15 cellular contexts compared by ENCODE assay signal in genomic region chr7:7798510-7798909, GRCh38.
DNase-seq lines count a peak whose midpoint lies in the region; ATAC-seq and TF ChIP-seq lines count a peak whose summit lies in the region.
"Had no signal": no experiment of that assay in that cellular context is flagged by ENCODE, and none has a peak within 500 bp of the region (broad histone marks: within the 10 kb centered on the region; RNA-seq: fewer than 3 reads in every experiment).

No MANE protein-coding gene starts in this region.

- no peaks in the 10 kb centered on the region for H4K20me1 ChIP-seq in PC-9 (ENCODE audit: insufficient read depth)

- H3K79me2 ChIP-seq in PC-9 (ENCODE audit: low read depth), result no peaks in the 10 kb centered on the region

- POLR2A ChIA-PET in PC-9 (lab: Charles Lee; ENCODE audit: unreplicated experiment), result no interaction called here

- peaks cover 18 to 34% (median 25%) of the 10 kb centered on the region in 3 donors for H3K36me3 Mint-ChIP-seq in immature natural killer cell
- H3K36me3 Mint-ChIP-seq: stimulated activated effector memory CD8-positive, alpha-beta T cell treated with anti-CD3 and anti-CD28 coated beads, Interleukin-12 subunit alpha, Interleukin-12 subunit beta, amount 100 ng/mL, for 72 hours had no signal

- no peak overlapping the region for H2AFZ ChIP-seq in PC-9

- no peaks in the 10 kb centered on the region for H3K9me2 ChIP-seq in PC-9 (ENCODE audit: insufficient read depth)

- 0 out of 2 replicates have a peak, but pooled peaks cover 6% of the 10 kb centered on the region for H3K36me3 ChIP-seq in PC-9 (ENCODE audit: low read depth)
- H3K36me3 ChIP-seq: adrenal gland had no signal

- peaks cover 4 to 9% of the 10 kb centered on the region in 2 donors for H3K4me1 Mint-ChIP-seq in immature natural killer cell

- intact Hi-C loops in PC-9 (cut with micrococcal nuclease; ENCODE audit: unreplicated experiment), result loop anchor here (5.0 kb wide), 1 partner anchor 54 kb away; no protein-coding TSS in a partner anchor
- intact Hi-C loops in lower leg skin (cut with DNase I; ENCODE audit: low total_unique reads), result no loop called here

- no peak for TF ChIP-seq POLR2A in lower leg skin (IDR thresholded peaks at IDR 0.05)

- peaks cover 0 to 2% (median 0%) of the 10 kb centered on the region in 6 donors for H3K9me3 Mint-ChIP-seq in immature natural killer cell

- CTCF ChIA-PET in PC-9 (lab: Charles Lee), result no interaction called here

- H3K4me3 ChIP-seq in PC-9 (no peak overlapping the region), lower leg skin (ENCODE audit: low read depth, poor library complexity, severe bottlenecking) (no peak overlapping the region)
- H3K4me3 ChIP-seq: adrenal gland, psoas muscle had no signal

- TF ChIP-seq CTCF in C4-2B (conservative IDR thresholded peaks at IDR 0.05), result no peak
- no peak for TF ChIP-seq CTCF in PC-9 (conservative IDR thresholded peaks at IDR 0.05)
- TF ChIP-seq CTCF in lower leg skin (IDR thresholded peaks at IDR 0.05), result no peak

- 41 to 74% methylated on average over 1 of the region's 1 CpG for WGBS in lower leg skin, 2 donors

- no TSS peak for BruUV-seq in PC-9 (replicated peaks; lab: Mats Ljungman, UMichigan)

- peak; percentile 66 for ATAC-seq in GM19043 (IDR thresholded peaks at IDR 0.05; ENCODE audit: low read depth, unreplicated experiment)
- peak; percentile 75 for ATAC-seq in HG02885 (IDR thresholded peaks at IDR 0.05; ENCODE audit: poor library complexity, unreplicated experiment)
- ATAC-seq: psoas muscle; stimulated activated effector memory CD8-positive, alpha-beta T cell treated with anti-CD3 and anti-CD28 coated beads, Interleukin-12 subunit alpha, Interleukin-12 subunit beta, amount 100 ng/mL, for 72 hours had no signal

- DNase-seq in PC-9, result no peak
- no peak for DNase-seq in immature natural killer cell
- DNase-seq in lower leg skin (ENCODE audit: low spot score in 2 of 2), result no peak
- no peak for DNase-seq in NCI-H345 treated with DMSO at 0.1 percent for 48 hours (lab: John Stamatoyannopoulos, UW; ENCODE audit: unreplicated experiment)
- no peak for DNase-seq in activated naive CD4-positive, alpha-beta T cell (lab: John Stamatoyannopoulos, UW)
- DNase-seq: CD4-positive, CD25-positive, alpha-beta regulatory T cell; cortex of kidney; psoas muscle; Right ventricle myocardium superior; stimulated activated CD4-positive, alpha-beta T cell treated with anti-CD3 and anti-CD28 coated beads, Interleukin-2, amount 100 ng/mL, for 24 hours had no signal

- no peaks in the 10 kb centered on the region for H3K27me3 ChIP-seq in PC-9 (ENCODE audit: insufficient read depth, low read depth)
- H3K27me3 ChIP-seq: adrenal gland had no signal

- no peak overlapping the region for H3K27ac Mint-ChIP-seq in immature natural killer cell
- H3K27ac Mint-ChIP-seq: CD4-positive, CD25-positive, alpha-beta regulatory T cell; stimulated activated effector memory CD8-positive, alpha-beta T cell treated with anti-CD3 and anti-CD28 coated beads, Interleukin-12 subunit alpha, Interleukin-12 subunit beta, amount 100 ng/mL, for 72 hours had no signal

- H3K4me3 Mint-ChIP-seq in immature natural killer cell, result no peak overlapping the region
- H3K4me3 Mint-ChIP-seq: CD4-positive, CD25-positive, alpha-beta regulatory T cell; stimulated activated effector memory CD8-positive, alpha-beta T cell treated with anti-CD3 and anti-CD28 coated beads, Interleukin-12 subunit alpha, Interleukin-12 subunit beta, amount 100 ng/mL, for 72 hours had no signal

- H3F3A ChIP-seq in PC-9 (ENCODE audit: insufficient read depth, low read depth), result peaks cover 41% of the 10 kb centered on the region

- H3K9me3 ChIP-seq in PC-9 (ENCODE audit: insufficient read depth, low read depth), result peaks cover 24% of the 10 kb centered on the region
- H3K9me3 ChIP-seq: adrenal gland, psoas muscle had no signal

- peak overlapping the region; percentile 50; the same call in 1 of the 2 replicates for H3K27ac ChIP-seq in C4-2B
- H3K27ac ChIP-seq in PC-9, result peak overlapping the region; percentile 37; the same call in 1 of the 2 replicates
- H3K27ac ChIP-seq: adrenal gland, psoas muscle had no signal

- no peak overlapping the region for H3K4me2 ChIP-seq in PC-9

- peaks cover 44% of the 10 kb centered on the region for H3K4me1 ChIP-seq in PC-9 (replicated peaks; ENCODE audit: insufficient read depth)
- H3K4me1 ChIP-seq: adrenal gland, psoas muscle had no signal

- H3K27me3 Mint-ChIP-seq in immature natural killer cell (ENCODE audit: low read depth in 3 of 3), result peaks cover 0 to 2% (median 0%) of the 10 kb centered on the region in 3 donors
- H3K27me3 Mint-ChIP-seq: CD4-positive, CD25-positive, alpha-beta regulatory T cell had no signal
